ENCODE assay signal across 14 cellular contexts in the genomic region with DNA sequence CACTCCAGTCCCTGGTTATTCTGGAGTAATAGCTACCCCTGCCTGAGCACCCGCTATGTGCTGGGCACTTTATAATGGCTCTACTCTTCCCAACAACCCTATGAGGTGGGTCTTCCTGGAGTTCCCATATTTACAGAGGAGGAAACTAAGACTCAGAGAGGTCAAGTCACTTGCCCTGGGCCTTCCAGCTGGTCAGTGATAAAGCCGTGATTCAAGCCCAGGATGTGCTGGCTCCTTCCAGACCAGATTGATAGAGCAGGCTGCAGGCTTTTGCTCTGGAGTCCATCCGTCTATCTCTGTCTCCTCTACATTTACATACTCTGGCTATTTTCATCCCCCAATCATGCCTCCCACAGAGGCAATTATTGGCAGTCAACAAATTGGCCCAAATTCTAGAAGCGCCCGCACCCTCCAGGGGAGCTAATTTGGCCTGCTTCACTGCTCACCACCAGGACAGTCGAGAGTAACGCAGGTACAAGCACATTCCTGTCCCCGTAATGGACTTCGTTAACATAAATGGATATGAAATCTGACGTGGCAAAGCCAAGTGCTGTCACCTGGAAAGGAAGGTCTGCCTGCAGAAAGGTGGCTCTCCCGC. TPM values are rescaled to one million over a fixed set of nuclear protein-coding genes. Genes with fewer than 3 reads are reported as not detected.
DNase-seq lines count a peak whose midpoint lies in the region; ATAC-seq lines count a peak whose summit lies in the region.
"Had no signal": no experiment of that assay in that cellular context is flagged by ENCODE, and none has a peak within 500 bp of the region (broad histone marks: within the 10 kb centered on the region; RNA-seq: fewer than 3 reads in every experiment).

No MANE protein-coding gene starts in this region.

- no peak for ATAC-seq in naive thymus-derived CD8-positive, alpha-beta T cell
- no peak for ATAC-seq in GM19463 (IDR thresholded peaks at IDR 0.05; ENCODE audit: unreplicated experiment)

- H3K4me3 Mint-ChIP-seq in activated naive CD4-positive, alpha-beta T cell treated with anti-CD3 and anti-CD28 coated beads, Interleukin-2, amount 50 U/mL, for 24 hours = no peak overlapping the region
- no peak overlapping the region for H3K4me3 Mint-ChIP-seq in naive thymus-derived CD8-positive, alpha-beta T cell
- H3K4me3 Mint-ChIP-seq: CD4-positive, CD25-positive, alpha-beta regulatory T cell had no signal

- DNase-seq in activated naive CD4-positive, alpha-beta T cell treated with anti-CD3 and anti-CD28 coated beads, Interleukin-2, amount 50 U/mL, for 16 hours = no peak
- DNase-seq in NCI-H69 (lab: John Stamatoyannopoulos, UW) (peak; percentile 74), cerebellum (ENCODE audit: low spot score) (peak; percentile 33), midbrain (lab: John Stamatoyannopoulos, UW) (no peak)
- DNase-seq in naive thymus-derived CD8-positive, alpha-beta T cell = no peak
- DNase-seq in NK-92 treated with Interleukin-12 subunit alpha and Interleukin-12 subunit beta, amount 100 ng/mL, for 24 hours (lab: John Stamatoyannopoulos, UW) = no peak
- DNase-seq: CD4-positive, CD25-positive, alpha-beta regulatory T cell; H7; Karpas-422; NCI-H2107; NCI-H748 treated with DMSO at 0.1 percent for 48 hours; SHP77 treated with DMSO at 0.1 percent for 48 hours had no signal

- peaks cover 4% of the 10 kb centered on the region for H3K36me3 Mint-ChIP-seq in activated naive CD4-positive, alpha-beta T cell treated with anti-CD3 and anti-CD28 coated beads, Interleukin-2, amount 50 U/mL, for 24 hours
- peaks cover 0 to 42% (median 8%) of the 10 kb centered on the region in 3 donors for H3K36me3 Mint-ChIP-seq in naive thymus-derived CD8-positive, alpha-beta T cell
- H3K36me3 Mint-ChIP-seq: CD4-positive, CD25-positive, alpha-beta regulatory T cell had no signal

- H3K27me3 Mint-ChIP-seq in activated naive CD4-positive, alpha-beta T cell treated with anti-CD3 and anti-CD28 coated beads, Interleukin-2, amount 50 U/mL, for 24 hours = no peaks in the 10 kb centered on the region
- no peaks in the 10 kb centered on the region for H3K27me3 Mint-ChIP-seq in naive thymus-derived CD8-positive, alpha-beta T cell

- POLR2A ChIA-PET in naive thymus-derived CD8-positive, alpha-beta T cell (lab: Charles Lee) = interaction anchor here (1.0 to 2.9 kb wide), 2 partner anchors 14 kb away, joined by 3 to 16 read pairs; no protein-coding TSS in a partner anchor

- no peaks in the 10 kb centered on the region for H3K9me3 Mint-ChIP-seq in activated naive CD4-positive, alpha-beta T cell treated with anti-CD3 and anti-CD28 coated beads, Interleukin-2, amount 50 U/mL, for 24 hours
- no peaks in the 10 kb centered on the region for H3K9me3 Mint-ChIP-seq in naive thymus-derived CD8-positive, alpha-beta T cell

- peaks cover 23% of the 10 kb centered on the region for H3K4me1 Mint-ChIP-seq in activated naive CD4-positive, alpha-beta T cell treated with anti-CD3 and anti-CD28 coated beads, Interleukin-2, amount 50 U/mL, for 24 hours
- peaks cover 12 to 38% (median 28%) of the 10 kb centered on the region in 4 donors for H3K4me1 Mint-ChIP-seq in naive thymus-derived CD8-positive, alpha-beta T cell

- peak overlapping the region; percentile 76 for H3K27ac Mint-ChIP-seq in activated naive CD4-positive, alpha-beta T cell treated with anti-CD3 and anti-CD28 coated beads, Interleukin-2, amount 50 U/mL, for 24 hours
- H3K27ac Mint-ChIP-seq in naive thymus-derived CD8-positive, alpha-beta T cell = peak overlapping the region in 7 of 10 donors; percentile 37 to 77 (median 62)

RNA-seq across cellular contexts. Expression of a gene that starts 39.8 kb away (rescaled TPM):
- 21.6 TPM for total RNA-seq in cerebellum
- total RNA-seq in naive thymus-derived CD8-positive, alpha-beta T cell = 10 to 100 TPM; 19.2 to 20.4 TPM
- polyA plus RNA-seq in naive thymus-derived CD8-positive, alpha-beta T cell = 1 to 10 TPM; 2.6 to 7.0 (median 2.7) TPM

RNA-seq across cellular contexts. Expression of a gene that starts 59.5 kb away (rescaled TPM):
- 39.0 TPM for total RNA-seq in cerebellum
- total RNA-seq in naive thymus-derived CD8-positive, alpha-beta T cell = 10 to 100 TPM; 50.0 to 56.4 TPM
- polyA plus RNA-seq in naive thymus-derived CD8-positive, alpha-beta T cell = 10 to 100 TPM; 34.3 to 42.6 (median 40.9) TPM

Comparison
In these comparisons a context has a peak if more than half of its experiments do, and no peak if none do; other contexts are left out.
1. DNase-seq: peak in NCI-H69 (single experiment) and cerebellum (single experiment); none in activated naive CD4-positive, alpha-beta T cell treated with anti-CD3 and anti-CD28 coated beads, Interleukin-2, amount 50 U/mL, for 16 hours (single experiment), naive thymus-derived CD8-positive, alpha-beta T cell (0 of 10), midbrain (single experiment) and NK-92 treated with Interleukin-12 subunit alpha and Interleukin-12 subunit beta, amount 100 ng/mL, for 24 hours (single experiment).